In genomic region chr5:138178516-138179276, GRCh38 we compare ENCODE assay signal across 1 cellular context.
TF ChIP-seq lines count a peak whose summit lies in the region.

BRD8 (minus strand) TSS chr5:138178630; CDS start chr5:138178614, 16 bp downstream.
KIF20A (plus strand) TSS chr5:138179112; CDS start chr5:138179681, 569 bp downstream.

TF ChIP-seq in WTC11, 78 proteins besides CTCF, POLR2A, EP300 and RAD21 (continued from another document and continues in another):
- TF ChIP-seq ZNF512 (CRISPR knock-in tag; IDR thresholded peaks at IDR 0.05; ENCODE audit: borderline replicate concordance) (no peak), ZNF281 (CRISPR knock-in tag; IDR thresholded peaks at IDR 0.05) (0 out of 2 replicates have a peak, but pooled peaks have one; percentile 39), ZNF532 (CRISPR knock-in tag; IDR thresholded peaks at IDR 0.05; ENCODE audit: borderline replicate concordance) (no peak), CBFB (CRISPR knock-in tag; IDR thresholded peaks at IDR 0.05; ENCODE audit: low read depth) (no peak), OVOL2 (CRISPR knock-in tag; IDR thresholded peaks at IDR 0.05; ENCODE audit: borderline replicate concordance) (no peak), ZNF263 (CRISPR knock-in tag; IDR thresholded peaks at IDR 0.05; ENCODE audit: low read depth) (no peak), ZNF317 (CRISPR knock-in tag; IDR thresholded peaks at IDR 0.05; ENCODE audit: borderline replicate concordance, low read depth) (no peak), E2F5 (CRISPR knock-in tag; IDR thresholded peaks at IDR 0.05) (no peak), CREB1 (CRISPR knock-in tag; IDR thresholded peaks at IDR 0.05) (0 out of 2 replicates have a peak, but pooled peaks have one; percentile 20), TEAD1 (CRISPR knock-in tag; IDR thresholded peaks at IDR 0.05) (peak; percentile 53; the same call in 1 of the 2 replicates), MAX (CRISPR knock-in tag; IDR thresholded peaks at IDR 0.05) (peak; percentile 72; the same call in 1 of the 2 replicates), FOXP1 (CRISPR knock-in tag; IDR thresholded peaks at IDR 0.05; ENCODE audit: borderline replicate concordance) (no peak), TP53 (CRISPR knock-in tag; IDR thresholded peaks at IDR 0.05) (no peak), ZNF416 (CRISPR knock-in tag; IDR thresholded peaks at IDR 0.05) (no peak), SOX15 (CRISPR knock-in tag; IDR thresholded peaks at IDR 0.05) (no peak), SMAD3 (CRISPR knock-in tag; IDR thresholded peaks at IDR 0.05; ENCODE audit: borderline replicate concordance) (no peak), TCF7 (CRISPR knock-in tag; IDR thresholded peaks at IDR 0.05; ENCODE audit: low read depth) (no peak), ZNF232 (CRISPR knock-in tag; IDR thresholded peaks at IDR 0.05) (no peak), ZBTB43 (CRISPR knock-in tag; IDR thresholded peaks at IDR 0.05) (no peak)
- TF ChIP-seq, protein P1, sequence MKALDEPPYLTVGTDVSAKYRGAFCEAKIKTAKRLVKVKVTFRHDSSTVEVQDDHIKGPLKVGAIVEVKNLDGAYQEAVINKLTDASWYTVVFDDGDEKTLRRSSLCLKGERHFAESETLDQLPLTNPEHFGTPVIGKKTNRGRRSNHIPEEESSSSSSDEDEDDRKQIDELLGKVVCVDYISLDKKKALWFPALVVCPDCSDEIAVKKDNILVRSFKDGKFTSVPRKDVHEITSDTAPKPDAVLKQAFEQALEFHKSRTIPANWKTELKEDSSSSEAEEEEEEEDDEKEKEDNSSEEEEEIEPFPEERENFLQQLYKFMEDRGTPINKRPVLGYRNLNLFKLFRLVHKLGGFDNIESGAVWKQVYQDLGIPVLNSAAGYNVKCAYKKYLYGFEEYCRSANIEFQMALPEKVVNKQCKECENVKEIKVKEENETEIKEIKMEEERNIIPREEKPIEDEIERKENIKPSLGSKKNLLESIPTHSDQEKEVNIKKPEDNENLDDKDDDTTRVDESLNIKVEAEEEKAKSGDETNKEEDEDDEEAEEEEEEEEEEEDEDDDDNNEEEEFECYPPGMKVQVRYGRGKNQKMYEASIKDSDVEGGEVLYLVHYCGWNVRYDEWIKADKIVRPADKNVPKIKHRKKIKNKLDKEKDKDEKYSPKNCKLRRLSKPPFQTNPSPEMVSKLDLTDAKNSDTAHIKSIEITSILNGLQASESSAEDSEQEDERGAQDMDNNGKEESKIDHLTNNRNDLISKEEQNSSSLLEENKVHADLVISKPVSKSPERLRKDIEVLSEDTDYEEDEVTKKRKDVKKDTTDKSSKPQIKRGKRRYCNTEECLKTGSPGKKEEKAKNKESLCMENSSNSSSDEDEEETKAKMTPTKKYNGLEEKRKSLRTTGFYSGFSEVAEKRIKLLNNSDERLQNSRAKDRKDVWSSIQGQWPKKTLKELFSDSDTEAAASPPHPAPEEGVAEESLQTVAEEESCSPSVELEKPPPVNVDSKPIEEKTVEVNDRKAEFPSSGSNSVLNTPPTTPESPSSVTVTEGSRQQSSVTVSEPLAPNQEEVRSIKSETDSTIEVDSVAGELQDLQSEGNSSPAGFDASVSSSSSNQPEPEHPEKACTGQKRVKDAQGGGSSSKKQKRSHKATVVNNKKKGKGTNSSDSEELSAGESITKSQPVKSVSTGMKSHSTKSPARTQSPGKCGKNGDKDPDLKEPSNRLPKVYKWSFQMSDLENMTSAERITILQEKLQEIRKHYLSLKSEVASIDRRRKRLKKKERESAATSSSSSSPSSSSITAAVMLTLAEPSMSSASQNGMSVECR (CRISPR knock-in tag; IDR thresholded peaks at IDR 0.05; ENCODE audit: borderline replicate concordance): no peak; the same call in 1 of the 2 replicates
- TF ChIP-seq, protein P2, sequence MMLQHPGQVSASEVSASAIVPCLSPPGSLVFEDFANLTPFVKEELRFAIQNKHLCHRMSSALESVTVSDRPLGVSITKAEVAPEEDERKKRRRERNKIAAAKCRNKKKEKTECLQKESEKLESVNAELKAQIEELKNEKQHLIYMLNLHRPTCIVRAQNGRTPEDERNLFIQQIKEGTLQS (CRISPR knock-in tag; conservative IDR thresholded peaks at IDR 0.05): no peak
- TF ChIP-seq, protein P3, sequence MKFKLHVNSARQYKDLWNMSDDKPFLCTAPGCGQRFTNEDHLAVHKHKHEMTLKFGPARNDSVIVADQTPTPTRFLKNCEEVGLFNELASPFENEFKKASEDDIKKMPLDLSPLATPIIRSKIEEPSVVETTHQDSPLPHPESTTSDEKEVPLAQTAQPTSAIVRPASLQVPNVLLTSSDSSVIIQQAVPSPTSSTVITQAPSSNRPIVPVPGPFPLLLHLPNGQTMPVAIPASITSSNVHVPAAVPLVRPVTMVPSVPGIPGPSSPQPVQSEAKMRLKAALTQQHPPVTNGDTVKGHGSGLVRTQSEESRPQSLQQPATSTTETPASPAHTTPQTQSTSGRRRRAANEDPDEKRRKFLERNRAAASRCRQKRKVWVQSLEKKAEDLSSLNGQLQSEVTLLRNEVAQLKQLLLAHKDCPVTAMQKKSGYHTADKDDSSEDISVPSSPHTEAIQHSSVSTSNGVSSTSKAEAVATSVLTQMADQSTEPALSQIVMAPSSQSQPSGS (CRISPR knock-in tag; IDR thresholded peaks at IDR 0.05; ENCODE audit: borderline replicate concordance, low read depth): no peak
- TF ChIP-seq, protein P4, sequence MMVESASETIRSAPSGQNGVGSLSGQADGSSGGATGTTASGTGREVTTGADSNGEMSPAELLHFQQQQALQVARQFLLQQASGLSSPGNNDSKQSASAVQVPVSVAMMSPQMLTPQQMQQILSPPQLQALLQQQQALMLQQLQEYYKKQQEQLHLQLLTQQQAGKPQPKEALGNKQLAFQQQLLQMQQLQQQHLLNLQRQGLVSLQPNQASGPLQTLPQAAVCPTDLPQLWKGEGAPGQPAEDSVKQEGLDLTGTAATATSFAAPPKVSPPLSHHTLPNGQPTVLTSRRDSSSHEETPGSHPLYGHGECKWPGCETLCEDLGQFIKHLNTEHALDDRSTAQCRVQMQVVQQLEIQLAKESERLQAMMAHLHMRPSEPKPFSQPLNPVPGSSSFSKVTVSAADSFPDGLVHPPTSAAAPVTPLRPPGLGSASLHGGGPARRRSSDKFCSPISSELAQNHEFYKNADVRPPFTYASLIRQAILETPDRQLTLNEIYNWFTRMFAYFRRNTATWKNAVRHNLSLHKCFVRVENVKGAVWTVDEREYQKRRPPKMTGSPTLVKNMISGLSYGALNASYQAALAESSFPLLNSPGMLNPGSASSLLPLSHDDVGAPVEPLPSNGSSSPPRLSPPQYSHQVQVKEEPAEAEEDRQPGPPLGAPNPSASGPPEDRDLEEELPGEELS (CRISPR knock-in tag; IDR thresholded peaks at IDR 0.05): no peak
- TF ChIP-seq, protein P5, sequence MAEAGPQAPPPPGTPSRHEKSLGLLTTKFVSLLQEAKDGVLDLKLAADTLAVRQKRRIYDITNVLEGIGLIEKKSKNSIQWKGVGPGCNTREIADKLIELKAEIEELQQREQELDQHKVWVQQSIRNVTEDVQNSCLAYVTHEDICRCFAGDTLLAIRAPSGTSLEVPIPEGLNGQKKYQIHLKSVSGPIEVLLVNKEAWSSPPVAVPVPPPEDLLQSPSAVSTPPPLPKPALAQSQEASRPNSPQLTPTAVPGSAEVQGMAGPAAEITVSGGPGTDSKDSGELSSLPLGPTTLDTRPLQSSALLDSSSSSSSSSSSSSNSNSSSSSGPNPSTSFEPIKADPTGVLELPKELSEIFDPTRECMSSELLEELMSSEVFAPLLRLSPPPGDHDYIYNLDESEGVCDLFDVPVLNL (CRISPR knock-in tag; IDR thresholded peaks at IDR 0.05; ENCODE audit: borderline replicate concordance, low read depth): peak; percentile 99
- TF ChIP-seq, protein P6, sequence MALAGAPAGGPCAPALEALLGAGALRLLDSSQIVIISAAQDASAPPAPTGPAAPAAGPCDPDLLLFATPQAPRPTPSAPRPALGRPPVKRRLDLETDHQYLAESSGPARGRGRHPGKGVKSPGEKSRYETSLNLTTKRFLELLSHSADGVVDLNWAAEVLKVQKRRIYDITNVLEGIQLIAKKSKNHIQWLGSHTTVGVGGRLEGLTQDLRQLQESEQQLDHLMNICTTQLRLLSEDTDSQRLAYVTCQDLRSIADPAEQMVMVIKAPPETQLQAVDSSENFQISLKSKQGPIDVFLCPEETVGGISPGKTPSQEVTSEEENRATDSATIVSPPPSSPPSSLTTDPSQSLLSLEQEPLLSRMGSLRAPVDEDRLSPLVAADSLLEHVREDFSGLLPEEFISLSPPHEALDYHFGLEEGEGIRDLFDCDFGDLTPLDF (CRISPR knock-in tag; IDR thresholded peaks at IDR 0.05): no peak
- TF ChIP-seq, protein P7, sequence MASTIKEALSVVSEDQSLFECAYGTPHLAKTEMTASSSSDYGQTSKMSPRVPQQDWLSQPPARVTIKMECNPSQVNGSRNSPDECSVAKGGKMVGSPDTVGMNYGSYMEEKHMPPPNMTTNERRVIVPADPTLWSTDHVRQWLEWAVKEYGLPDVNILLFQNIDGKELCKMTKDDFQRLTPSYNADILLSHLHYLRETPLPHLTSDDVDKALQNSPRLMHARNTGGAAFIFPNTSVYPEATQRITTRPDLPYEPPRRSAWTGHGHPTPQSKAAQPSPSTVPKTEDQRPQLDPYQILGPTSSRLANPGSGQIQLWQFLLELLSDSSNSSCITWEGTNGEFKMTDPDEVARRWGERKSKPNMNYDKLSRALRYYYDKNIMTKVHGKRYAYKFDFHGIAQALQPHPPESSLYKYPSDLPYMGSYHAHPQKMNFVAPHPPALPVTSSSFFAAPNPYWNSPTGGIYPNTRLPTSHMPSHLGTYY (CRISPR knock-in tag; IDR thresholded peaks at IDR 0.05): no peak
